In genomic region chr18:76445741-76446232, GRCh38 we compare ENCODE assay signal across 1 cellular context.
TF ChIP-seq lines count a peak whose summit lies in the region.

No MANE protein-coding gene starts in this region.

TF ChIP-seq in HepG2, 621 proteins besides CTCF, POLR2A, EP300 and RAD21 (continued from another document):
- TF ChIP-seq MLX (CRISPR knock-in tag; IDR thresholded peaks at IDR 0.05), result no peak
- no peak for TF ChIP-seq SOX6 (IDR thresholded peaks at IDR 0.05)
- TF ChIP-seq SOX6 (CRISPR knock-in tag; IDR thresholded peaks at IDR 0.05), result no peak
- TF ChIP-seq NFE2 (CRISPR knock-in tag; IDR thresholded peaks at IDR 0.05), result no peak
- TF ChIP-seq ZNF331 (CRISPR knock-in tag; IDR thresholded peaks at IDR 0.05), result no peak
- no peak for TF ChIP-seq MZF1 (CRISPR knock-in tag; IDR thresholded peaks at IDR 0.05; ENCODE audit: borderline replicate concordance)
- TF ChIP-seq IRF1 (CRISPR knock-in tag; IDR thresholded peaks at IDR 0.05; ENCODE audit: low read depth), result no peak
- TF ChIP-seq ZNF280D (CRISPR knock-in tag; IDR thresholded peaks at IDR 0.05), result no peak
- TF ChIP-seq JUNB (CRISPR knock-in tag; IDR thresholded peaks at IDR 0.05; ENCODE audit: borderline replicate concordance), result no peak
- TF ChIP-seq MAFK (conservative IDR thresholded peaks at IDR 0.05 in 1 of 2, IDR thresholded peaks at IDR 0.05 in 1 of 2; ENCODE audit: low read length in 2 of 2), result no peak
- TF ChIP-seq CERS6 (CRISPR knock-in tag; IDR thresholded peaks at IDR 0.05), result no peak
- TF ChIP-seq SALL1 (CRISPR knock-in tag; IDR thresholded peaks at IDR 0.05), result no peak
- peak; percentile 31; the same call in 1 of the 2 replicates for TF ChIP-seq ZNF687 (CRISPR knock-in tag; IDR thresholded peaks at IDR 0.05)
- no peak for TF ChIP-seq HIVEP1 (CRISPR knock-in tag; IDR thresholded peaks at IDR 0.05)
- TF ChIP-seq HES4 (CRISPR knock-in tag; IDR thresholded peaks at IDR 0.05; ENCODE audit: borderline replicate concordance), result no peak
- TF ChIP-seq FOXO1 (CRISPR knock-in tag; IDR thresholded peaks at IDR 0.05), result no peak
- TF ChIP-seq TAF15 (IDR thresholded peaks at IDR 0.05; ENCODE audit: low read depth, low read length, poor library complexity, severe bottlenecking), result no peak
- TF ChIP-seq HDAC2 (CRISPR knock-in tag; IDR thresholded peaks at IDR 0.05), result no peak
- no peak for TF ChIP-seq ZNF7 (CRISPR knock-in tag; IDR thresholded peaks at IDR 0.05)
- TF ChIP-seq SMAD1 (CRISPR knock-in tag; IDR thresholded peaks at IDR 0.05; ENCODE audit: borderline replicate concordance, low read depth), result no peak
- TF ChIP-seq ATF7-NPFF (CRISPR knock-in tag; IDR thresholded peaks at IDR 0.05; ENCODE audit: low read depth), result no peak
- TF ChIP-seq ZNF362 (CRISPR knock-in tag; IDR thresholded peaks at IDR 0.05; ENCODE audit: borderline replicate concordance), result no peak
- TF ChIP-seq NR2F6 (IDR thresholded peaks at IDR 0.05), result 0 out of 2 replicates have a peak, but pooled peaks have one; percentile 24
- TF ChIP-seq NR2F6 (CRISPR knock-in tag; IDR thresholded peaks at IDR 0.05), result no peak
- TF ChIP-seq SCMH1 (CRISPR knock-in tag; IDR thresholded peaks at IDR 0.05; ENCODE audit: borderline replicate concordance), result no peak
